ENCODE assay signal across 1 cellular context in the genomic region with DNA sequence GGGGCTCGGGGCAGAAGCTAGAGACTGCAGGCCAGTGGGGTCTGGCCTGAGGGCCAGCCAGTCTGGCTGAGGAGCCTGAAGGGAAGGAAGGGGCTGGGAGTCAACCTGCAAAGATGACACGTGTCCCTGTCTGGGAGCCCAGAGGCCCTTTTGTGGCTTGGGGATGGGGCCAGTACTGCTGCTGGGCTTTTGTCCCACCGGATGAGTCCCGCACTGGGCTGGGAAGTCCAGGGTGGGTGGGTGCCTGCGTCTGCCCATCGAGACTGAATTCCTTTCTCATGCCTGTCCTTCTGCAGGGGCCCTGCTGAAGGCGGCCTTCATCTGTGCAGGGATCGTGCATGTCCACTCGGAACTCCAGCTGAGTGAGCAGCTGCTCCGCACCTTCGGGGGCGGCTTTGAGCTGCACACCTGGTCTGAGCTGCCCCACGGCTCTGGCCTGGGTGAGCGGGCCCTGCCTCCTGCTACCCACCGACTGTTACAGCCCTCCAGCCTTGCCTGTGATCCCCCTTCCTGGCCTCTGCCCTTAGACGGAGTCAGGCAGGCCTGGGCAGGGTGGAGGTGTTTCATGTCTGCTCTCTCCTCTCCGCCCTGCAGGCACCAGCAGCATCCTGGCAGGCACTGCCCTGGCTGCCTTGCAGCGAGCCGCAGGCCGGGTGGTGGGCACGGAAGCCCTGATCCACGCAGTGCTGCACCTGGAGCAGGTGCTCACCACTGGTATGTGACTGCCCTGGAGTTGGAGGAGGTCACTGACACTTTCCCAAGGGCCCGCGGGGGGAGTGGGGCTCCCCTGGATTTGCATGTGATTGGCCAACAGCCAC.
TF ChIP-seq lines count a peak whose summit lies in the region.

No MANE protein-coding gene starts in this region.

TF ChIP-seq in GM23338, 12 proteins besides CTCF, POLR2A, EP300 and RAD21 (continued from another document):
- TF ChIP-seq ZNF462 (CRISPR knock-in tag; IDR thresholded peaks at IDR 0.05): no peak
